ENCODE assay signal across 14 cellular contexts in the genomic region with DNA sequence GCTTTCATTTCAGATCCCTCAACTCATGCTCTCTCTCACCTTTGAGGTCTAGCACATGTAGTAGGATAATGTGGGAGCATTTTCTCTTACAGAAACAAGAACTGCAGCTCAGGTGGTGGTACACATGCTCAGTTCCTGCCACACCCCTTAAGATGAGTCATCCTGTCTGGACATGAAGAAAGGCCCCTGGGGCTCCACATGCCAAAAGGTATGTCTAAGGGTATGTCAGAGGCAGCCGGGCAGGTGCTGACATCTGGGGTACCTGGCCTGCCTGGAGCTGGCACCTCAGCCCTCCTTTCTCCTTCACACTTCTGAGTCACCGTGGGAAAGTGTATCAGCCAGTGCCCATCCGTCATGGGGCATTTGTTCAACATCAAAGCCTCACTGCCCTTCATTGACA.
DNase-seq lines count a peak whose midpoint lies in the region; ATAC-seq and TF ChIP-seq lines count a peak whose summit lies in the region.
"Had no signal": no experiment of that assay in that cellular context is flagged by ENCODE, and none has a peak within 500 bp of the region (broad histone marks: within the 10 kb centered on the region; RNA-seq: fewer than 3 reads in every experiment).

No MANE protein-coding gene starts in this region.

- H3K9me3 ChIP-seq in RWPE2 (ENCODE audit: severe bottlenecking) (peaks cover 3% of the 10 kb centered on the region), spleen (peaks cover 3 to 83% (median 53%) of the 10 kb centered on the region in 8 donors)
- H3K9me3 ChIP-seq: A549 had no signal

- peak; percentile 89 for ATAC-seq in RWPE2 (ENCODE audit: low read depth)
- ATAC-seq: A549 had no signal

- H3K36me3 ChIP-seq in RWPE2 (ENCODE audit: low read depth): no peaks in the 10 kb centered on the region
- H3K36me3 ChIP-seq in spleen: no peaks in the 10 kb centered on the region

- DNase-seq in DMS53 (lab: John Stamatoyannopoulos, UW) (peak; percentile 18), DMS53 treated with DMSO at 0.1 percent for 48 hours (lab: John Stamatoyannopoulos, UW; ENCODE audit: unreplicated experiment) (no peak), RWPE2 (ENCODE audit: low spot score) (no peak), epithelial cell of prostate (ENCODE audit: low read depth, low spot score) (peak; percentile 58), spleen (no peak), DMS114 treated with DMSO at 0.1 percent for 48 hours (lab: John Stamatoyannopoulos, UW; ENCODE audit: unreplicated experiment) (no peak), HUDEP-2 (lab: John Stamatoyannopoulos, UW; ENCODE audit: unreplicated experiment in 76 of 76) (no peak)
- DNase-seq: AML-193; Caco-2; CD4-positive, alpha-beta T cell; H9 had no signal

- intact Hi-C loops in spleen (cut with DNase I; ENCODE audit: low total_unique reads): no loop called here

- 86 to 96% (median 94%) methylated on average over 3 of the region's 3 CpGs for WGBS in spleen, 5 donors

- no peak overlapping the region for H3K4me3 ChIP-seq in RWPE2 (ENCODE audit: severe bottlenecking)
- no peak overlapping the region for H3K4me3 ChIP-seq in spleen
- H3K4me3 ChIP-seq: A549 had no signal

- no peak overlapping the region for H3K27ac ChIP-seq in RWPE2 (ENCODE audit: poor library complexity, severe bottlenecking)
- no peak overlapping the region for H3K27ac ChIP-seq in epithelial cell of prostate
- H3K27ac ChIP-seq in spleen: no peak overlapping the region
- H3K27ac ChIP-seq: 22Rv1, A549, C4-2B had no signal

- TF ChIP-seq CTCF in RWPE2 (IDR thresholded peaks at IDR 0.05; ENCODE audit: poor library complexity, severe bottlenecking) (no peak), spleen (IDR thresholded peaks at IDR 0.05 in 8 of 11, conservative IDR thresholded peaks at IDR 0.05 in 3 of 11) (no peak)

- no peak for TF ChIP-seq POLR2A in spleen (IDR thresholded peaks at IDR 0.05)

- no peaks in the 10 kb centered on the region for H3K27me3 ChIP-seq in RWPE2 (ENCODE audit: insufficient read depth, poor library complexity, severe bottlenecking)
- H3K27me3 ChIP-seq in spleen (replicated peaks in 1 of 7): no peaks in the 10 kb centered on the region

- H3K4me1 ChIP-seq in RWPE2 (ENCODE audit: insufficient read depth, poor library complexity, severe bottlenecking) (peaks cover 3% of the 10 kb centered on the region), spleen (no peaks in the 10 kb centered on the region)
- H3K4me1 ChIP-seq: A549, Caco-2 had no signal

Comparison
In these comparisons a context has a peak if more than half of its experiments do, and no peak if none do; other contexts are left out.
1. DNase-seq: peak in DMS53 (single experiment) and epithelial cell of prostate (single experiment); none in DMS53 treated with DMSO at 0.1 percent for 48 hours (single experiment), RWPE2 (single experiment), spleen (single experiment), DMS114 treated with DMSO at 0.1 percent for 48 hours (single experiment) and HUDEP-2 (0 of 76).